In genomic region chr17:1455748-1456599, GRCh38 we compare ENCODE assay signal across 8 cellular contexts. TPM values are rescaled to one million over a fixed set of nuclear protein-coding genes. Genes with fewer than 3 reads are reported as not detected.
DNase-seq lines count a peak whose midpoint lies in the region; ATAC-seq, FAIRE-seq and TF ChIP-seq lines count a peak whose summit lies in the region.

Gene CRK (minus strand): TSS chr17:1456232. CDS start chr17:1456117, 115 bp downstream.

- H3K14ac ChIP-seq in H1 (ENCODE audit: insufficient read length) (no peak within 1 kb of the TSS), mesenchymal stem cell (ENCODE audit: low read length in 2 of 2) (peak within 1 kb of the TSS; percentile 86 to 99)

- ATAC-seq in GM21360 (IDR thresholded peaks at IDR 0.05; ENCODE audit: unreplicated experiment): peak; percentile 92
- ATAC-seq in activated CD8-positive, alpha-beta memory T cell treated with anti-CD3 and anti-CD28 coated beads, Interleukin-2, amount 10 ng/mL, durations not matched to agents 7 days and 5 days: peak; percentile 96

- peak within 1 kb of the TSS; percentile 87 for H3K27ac Mint-ChIP-seq in activated CD8-positive, alpha-beta memory T cell treated with anti-CD3 and anti-CD28 coated beads, Interleukin-2, amount 10 ng/mL, durations not matched to agents 7 days and 5 days

- no peak within 1 kb of the TSS for H2BK20ac ChIP-seq in H1 (ENCODE audit: low read length)

- no peak for TF ChIP-seq EP300 in H1 (IDR thresholded peaks at IDR 0.05; ENCODE audit: borderline replicate concordance in 1 of 2, low read depth in 2 of 2, low read length in 2 of 2)

- peak within 1 kb of the TSS; percentile 82 for H3K56ac ChIP-seq in H1 (replicated peaks; ENCODE audit: insufficient read length, low read depth, low read length)

- DNase-seq in COLO829 (ENCODE audit: low spot score) (peak; percentile 97), HTR-8/SVneo (ENCODE audit: insufficient read length, low spot score) (peak; percentile 98), NOMO-1 treated with DMSO at 0.1 percent for 48 hours (lab: John Stamatoyannopoulos, UW; ENCODE audit: unreplicated experiment) (peak; percentile 87), H1 (ENCODE audit: low read depth in 1 of 2, low spot score in 2 of 2) (peak; percentile 85 to 99), mesenchymal stem cell (peak; percentile 95)
- DNase-seq in activated CD8-positive, alpha-beta memory T cell treated with anti-CD3 and anti-CD28 coated beads, Interleukin-2, amount 10 ng/mL, durations not matched to agents 7 days and 5 days: peak; percentile 97
- peak; percentile 94 for DNase-seq in stimulated activated CD8-positive, alpha-beta memory T cell treated with anti-CD3 and anti-CD28 coated beads, Interleukin-12 subunit alpha, Interleukin-12 subunit beta, amount 100 ng/mL, for 24 hours (ENCODE audit: extremely low read depth)

- peak within 1 kb of the TSS; percentile 81 for H4K91ac ChIP-seq in H1 (replicated peaks; ENCODE audit: insufficient read length, low read length)
- H4K91ac ChIP-seq in mesenchymal stem cell (ENCODE audit: low read length): peak within 1 kb of the TSS; percentile 99

- peak within 1 kb of the TSS; percentile 84 for H3K27ac ChIP-seq in H1 (ENCODE audit: low read depth, low read length)
- H3K27ac ChIP-seq in mesenchymal stem cell (ENCODE audit: low read length, poor library complexity, severe bottlenecking): peak within 1 kb of the TSS; percentile 78

- FAIRE-seq in HTR-8/SVneo (lab: Jason Lieb, UNC) (peak; percentile 97), H1 (lab: Jason Lieb, UNC) (no peak)

- H3K36me3 ChIP-seq in H1 (ENCODE audit: control insufficient read depth in 2 of 4, insufficient read depth in 4 of 4, low read length in 3 of 4): 0 out of 8 replicates have a peak, but pooled peaks cover 0 to 4% (median 0%) of the 10 kb centered on the region in 4 experiments
- H3K36me3 ChIP-seq in mesenchymal stem cell (ENCODE audit: control insufficient read depth in 1 of 2, insufficient read depth in 2 of 2, low read depth in 1 of 2, low read length in 2 of 2): peaks cover 8 to 14% of the 10 kb centered on the region in 2 experiments

- peaks cover 20% of the 10 kb centered on the region for H3K27me3 Mint-ChIP-seq in activated CD8-positive, alpha-beta memory T cell treated with anti-CD3 and anti-CD28 coated beads, Interleukin-2, amount 10 ng/mL, durations not matched to agents 7 days and 5 days

- peaks cover 41 to 49% of the 10 kb centered on the region in 2 experiments for H3K79me2 ChIP-seq in H1 (ENCODE audit: control insufficient read depth in 1 of 2, insufficient read depth in 2 of 2, low read length in 2 of 2)

- H3K9ac ChIP-seq in H1 (replicated peaks in 1 of 4; ENCODE audit: extremely low read depth in 1 of 4, low read depth in 3 of 4, low read length in 3 of 4) (peak within 1 kb of the TSS; percentile 63 to 99 (median 96)), mesenchymal stem cell (ENCODE audit: low read length) (peak within 1 kb of the TSS; percentile 96)

- peak within 1 kb of the TSS; percentile 88 for H4K5ac ChIP-seq in H1 (ENCODE audit: insufficient read length, low read depth, low read length)

- peaks cover 0 to 8% of the 10 kb centered on the region in 2 experiments for H4K20me1 ChIP-seq in H1 (replicated peaks in 1 of 2; ENCODE audit: control insufficient read depth in 1 of 2, insufficient read depth in 2 of 2, low read length in 2 of 2)

- no peak within 1 kb of the TSS for H2BK120ac ChIP-seq in H1 (replicated peaks; ENCODE audit: low read depth, low read length)
- peak within 1 kb of the TSS; percentile 3 for H2BK120ac ChIP-seq in mesenchymal stem cell (ENCODE audit: low read depth, low read length)

- H3K36me3 Mint-ChIP-seq in activated CD8-positive, alpha-beta memory T cell treated with anti-CD3 and anti-CD28 coated beads, Interleukin-2, amount 10 ng/mL, durations not matched to agents 7 days and 5 days: peaks cover 14% of the 10 kb centered on the region

- no peak within 1 kb of the TSS for H2AFZ ChIP-seq in H1 (ENCODE audit: low read length)
- H2AFZ ChIP-seq in mesenchymal stem cell (ENCODE audit: low read depth, low read length): peak within 1 kb of the TSS; percentile 58

- peaks cover 36% of the 10 kb centered on the region for H3K4me1 Mint-ChIP-seq in activated CD8-positive, alpha-beta memory T cell treated with anti-CD3 and anti-CD28 coated beads, Interleukin-2, amount 10 ng/mL, durations not matched to agents 7 days and 5 days

- H2BK5ac ChIP-seq in H1 (ENCODE audit: low read depth, low read length): peak within 1 kb of the TSS; percentile 85
- H2BK5ac ChIP-seq in mesenchymal stem cell (ENCODE audit: low read depth, low read length, poor library complexity, severe bottlenecking): peak within 1 kb of the TSS; percentile 98

- no peaks in the 10 kb centered on the region for H3K27me3 ChIP-seq in H1 (replicated peaks in 1 of 4; ENCODE audit: control insufficient read depth in 3 of 4, extremely low read depth in 1 of 4, insufficient read depth in 3 of 4, low read length in 3 of 4)
- H3K27me3 ChIP-seq in mesenchymal stem cell (ENCODE audit: control insufficient read depth in 1 of 2, insufficient read depth in 1 of 2, low read length in 2 of 2): no peaks in the 10 kb centered on the region

- H4K8ac ChIP-seq in H1 (ENCODE audit: extremely low read depth, insufficient read depth, low read length) (peak within 1 kb of the TSS; percentile 93), mesenchymal stem cell (ENCODE audit: low read length) (peak within 1 kb of the TSS; percentile 94)

- H3K4me2 ChIP-seq in H1 (ENCODE audit: insufficient read depth in 1 of 2, low read depth in 2 of 2, low read length in 2 of 2) (peak within 1 kb of the TSS; percentile 86 to 94), mesenchymal stem cell (ENCODE audit: low read length, poor library complexity, severe bottlenecking) (peak within 1 kb of the TSS; percentile 91)

- H2BK15ac ChIP-seq in H1 (ENCODE audit: low read length) (no peak within 1 kb of the TSS; the same call in 1 of the 2 replicates), mesenchymal stem cell (ENCODE audit: low read depth, poor library complexity, severe bottlenecking) (peak within 1 kb of the TSS; percentile 90)

- no peak within 1 kb of the TSS for H3K23ac ChIP-seq in H1 (ENCODE audit: insufficient read length)
- H3K23ac ChIP-seq in mesenchymal stem cell (ENCODE audit: low read length in 2 of 2): peak within 1 kb of the TSS in 1 of 2 experiments; percentile 91

- H3K4me3 ChIP-seq in H1 (ENCODE audit: extremely low read depth in 1 of 4, insufficient read depth in 2 of 4, low read depth in 3 of 4, low read length in 4 of 4) (peak within 1 kb of the TSS; percentile 75 to 92 (median 88)), mesenchymal stem cell (ENCODE audit: insufficient read depth in 1 of 2, low read depth in 1 of 2, low read length in 2 of 2) (peak within 1 kb of the TSS; percentile 83 to 99)

- H3K4ac ChIP-seq in H1 (replicated peaks; ENCODE audit: insufficient read length, low read depth, low read length): peak within 1 kb of the TSS; percentile 78
- H3K4ac ChIP-seq in mesenchymal stem cell (ENCODE audit: low read depth in 1 of 2, low read length in 2 of 2): peak within 1 kb of the TSS; percentile 98 to 100

- H3K23me2 ChIP-seq in H1 (ENCODE audit: low read depth, low read length): peaks cover 9% of the 10 kb centered on the region

- TF ChIP-seq POLR2A in H1 (IDR thresholded peaks at IDR 0.05; ENCODE audit: control extremely low read depth in 1 of 2, low read depth in 2 of 2, low read length in 2 of 2): peak; percentile 74 to 79

- no peak for TF ChIP-seq RAD21 in H1 (IDR thresholded peaks at IDR 0.05 in 1 of 2, conservative IDR thresholded peaks at IDR 0.05 in 1 of 2; ENCODE audit: low read depth in 2 of 2, low read length in 2 of 2)

- H3K18ac ChIP-seq in H1 (ENCODE audit: extremely low read depth, low read length) (peak within 1 kb of the TSS; percentile 60), mesenchymal stem cell (ENCODE audit: low read depth in 1 of 2, low read length in 2 of 2) (peak within 1 kb of the TSS; percentile 98 to 99)

- peak within 1 kb of the TSS; percentile 55 for H2BK12ac ChIP-seq in H1 (ENCODE audit: low read depth, low read length)
- peak within 1 kb of the TSS; percentile 66 to 80 for H2BK12ac ChIP-seq in mesenchymal stem cell (ENCODE audit: low read length in 2 of 2)

- CTCF ChIA-PET in activated CD8-positive, alpha-beta memory T cell treated with anti-CD3 and anti-CD28 coated beads, Interleukin-2, amount 10 ng/mL, durations not matched to agents 7 days and 5 days (lab: Charles Lee): interaction anchor here (0.9 to 2.3 kb wide), 4 partner anchors 29 to 94 kb away, joined by 3 to 11 read pairs (median 5); partner anchors contain the start of gene INPP5K
- CTCF ChIA-PET in H1 (lab: Charles Lee; ENCODE audit: partially characterized antibody): interaction anchor here (1.5 to 3.4 kb wide), 3 partner anchors 33 to 90 kb away, joined by 3 to 15 read pairs (median 3); no protein-coding TSS in a partner anchor

- POLR2A ChIA-PET in H1 (lab: Charles Lee; ENCODE audit: partially characterized antibody): interaction anchor here (0.6 to 2.2 kb wide), 16 partner anchors 9 to 78 kb away, joined by 3 to 10 read pairs (median 4); partner anchors contain the start of genes INPP5K, MYO1C and YWHAE

- H3K79me1 ChIP-seq in H1 (ENCODE audit: low read depth, low read length): no peaks in the 10 kb centered on the region; the same call in 1 of the 2 replicates
- peaks cover 4% of the 10 kb centered on the region for H3K79me1 ChIP-seq in mesenchymal stem cell (replicated peaks; ENCODE audit: low read length, poor library complexity, severe bottlenecking)

- H3K9me3 ChIP-seq in H1 (ENCODE audit: insufficient read depth in 2 of 2, low read depth in 1 of 2, low read length in 1 of 2) (no peaks in the 10 kb centered on the region), mesenchymal stem cell (ENCODE audit: control insufficient read depth, low read length) (no peaks in the 10 kb centered on the region)

- no peak for TF ChIP-seq CTCF in H1 (IDR thresholded peaks at IDR 0.05; ENCODE audit: control extremely low read depth in 1 of 3, insufficient read depth in 1 of 3, low read depth in 1 of 3, low read length in 3 of 3)

- WGBS in H1 (ENCODE audit: extremely low coverage in 1 of 2, insufficient coverage in 1 of 2, insufficient read length in 1 of 2, insufficient replicate concordance in 2 of 2, low coverage in 1 of 2, low lambda C conversion rate in 2 of 2, missing lambda C conversion rate in 1 of 2), 2 experiments: 1% methylated on average over 56 of the region's 97 CpGs; no CpG with 5 or more reads in 1 of the 2 experiments
- WGBS in mesenchymal stem cell: under 1% methylated on average over 72 of the region's 97 CpGs

- H2AK5ac ChIP-seq in H1 (ENCODE audit: low read depth, low read length): no peak within 1 kb of the TSS
- peak within 1 kb of the TSS; percentile 86 for H2AK5ac ChIP-seq in mesenchymal stem cell (ENCODE audit: low read length, severe bottlenecking)

- H3K9me3 Mint-ChIP-seq in activated CD8-positive, alpha-beta memory T cell treated with anti-CD3 and anti-CD28 coated beads, Interleukin-2, amount 10 ng/mL, durations not matched to agents 7 days and 5 days (ENCODE audit: low read depth): no peaks in the 10 kb centered on the region

- H3K4me1 ChIP-seq in H1 (replicated peaks in 1 of 4; ENCODE audit: control insufficient read depth in 3 of 4, insufficient read depth in 4 of 4, low read length in 3 of 4) (peaks cover 0 to 6% (median 3%) of the 10 kb centered on the region in 4 experiments; a peak in 3 of 7 replicates), mesenchymal stem cell (ENCODE audit: control insufficient read depth, insufficient read depth, low read depth, low read length) (peaks cover 22% of the 10 kb centered on the region)

- peak within 1 kb of the TSS; percentile 88 for H3K4me3 Mint-ChIP-seq in activated CD8-positive, alpha-beta memory T cell treated with anti-CD3 and anti-CD28 coated beads, Interleukin-2, amount 10 ng/mL, durations not matched to agents 7 days and 5 days

RNA-seq across cellular contexts. Expression of gene CRK, which starts in this region (rescaled TPM):
- 10 to 100 TPM; 18.3 to 20.7 TPM for total RNA-seq in activated CD8-positive, alpha-beta memory T cell treated with anti-CD3 and anti-CD28 coated beads, Interleukin-2, amount 10 ng/mL, durations not matched to agents 7 days and 5 days
- total RNA-seq in H1 (2021; fragmentation: NEBNext Ultra II Directional; extraction: Animal tissue kit (Norgen Biotek cat#: 25700)): 51.9 and 57.1 TPM in 2 replicates
- 25.7 and 32.8 TPM in 2 replicates for polyA plus RNA-seq in H1 (2011; rRNA removed)
- 40.4 TPM for polyA plus RNA-seq in H1 (2011; cell fraction: cytosol; rRNA removed)
- 10.4 TPM for polyA plus RNA-seq in H1 (2011; cell fraction: nucleus; rRNA removed)
- polyA plus RNA-seq in H1 (2012, experiment 1 of 2): 30.5 to 38.1 TPM (median 34.7 TPM) in 4 replicates
- polyA plus RNA-seq in H1 (2012, experiment 2 of 2): 4.9 TPM
- polyA plus RNA-seq in H1 (2013, experiment 1 of 2): 27.5 TPM
- polyA plus RNA-seq in H1 (2013, experiment 2 of 2): 28.4 TPM
- 50.9 and 59.7 TPM in 2 replicates for polyA minus RNA-seq in H1 (2011; rRNA and poly(A)+ RNA removed)
- 29.9 TPM for polyA minus RNA-seq in H1 (2011; cell fraction: cytosol; rRNA and poly(A)+ RNA removed)
- 17.3 TPM for polyA minus RNA-seq in H1 (2011; cell fraction: nucleus; rRNA and poly(A)+ RNA removed)
- polyA plus RNA-seq in mesenchymal stem cell (2013, experiment 1 of 2): 51.6 TPM
- polyA plus RNA-seq in mesenchymal stem cell (2013, experiment 2 of 2): 53.7 TPM

Comparison
In these comparisons a context has a peak if more than half of its experiments do, and no peak if none do; other contexts are left out.
1. Peak in every context shown above with its lines: DNase-seq, ATAC-seq, H3K4me3 ChIP-seq and H3K27ac ChIP-seq.